In the genomic region with DNA sequence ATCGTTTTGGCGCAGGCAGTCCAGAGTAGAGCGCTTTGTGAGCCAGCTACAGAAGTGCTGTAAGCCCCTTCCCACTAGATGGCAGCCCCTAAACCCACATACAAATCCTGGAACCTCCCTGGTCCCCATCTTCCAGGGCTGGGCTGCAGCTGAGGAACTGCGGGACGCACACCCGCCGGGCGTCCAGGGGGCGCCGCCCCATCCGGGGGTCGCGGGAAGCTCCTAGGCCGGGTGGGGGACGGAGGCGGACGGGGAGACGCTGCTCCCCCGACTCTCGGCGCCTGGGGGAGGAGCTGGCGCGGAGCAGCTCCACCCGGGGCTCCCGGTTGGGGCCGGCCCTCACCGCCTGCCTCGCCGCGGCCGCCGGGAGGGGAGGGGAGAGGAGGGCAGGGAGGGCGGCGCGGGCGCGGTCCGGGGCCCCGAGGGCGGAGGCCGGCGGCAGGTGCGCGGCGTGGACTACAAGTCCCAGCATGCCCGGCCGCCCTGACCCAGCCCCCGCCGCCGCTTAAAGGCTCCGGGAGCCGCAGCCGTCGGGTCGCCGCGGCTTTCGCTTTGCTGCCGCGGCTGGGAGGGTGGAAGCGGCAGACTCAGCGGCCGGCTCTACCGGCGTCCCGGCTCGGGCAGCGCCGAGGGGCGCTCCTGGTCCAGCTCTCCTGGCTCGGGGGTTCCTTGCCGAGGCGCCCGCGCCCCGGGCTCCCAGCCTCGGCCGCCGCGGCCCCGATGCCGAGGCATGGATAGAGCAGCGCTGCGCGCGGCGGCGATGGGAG, we compare ENCODE assay signal across 8 cellular contexts. TPM values are rescaled to one million over a fixed set of nuclear protein-coding genes. Genes with fewer than 3 reads are reported as not detected.
A peak's percentile ranks its signal among the peaks of the same experiment; 100 is the strongest.
DNase-seq lines count a peak whose midpoint lies in the region; ATAC-seq lines count a peak whose summit lies in the region.

Gene KSR1 (plus strand): TSS at position 535 of the 767 bp plus-strand sequence. CDS start 196 bp downstream, at position 731.

- ATAC-seq in GM19324 (IDR thresholded peaks at IDR 0.05; ENCODE audit: low FRiP score, unreplicated experiment) (peak; percentile 89), HG03520 (IDR thresholded peaks at IDR 0.05; ENCODE audit: unreplicated experiment) (peak; percentile 84)

- peak within 1 kb of the TSS; percentile 76 for H3K9ac ChIP-seq in NT2/D1 (ENCODE audit: insufficient read length, low read depth)

- H3K9me3 ChIP-seq in NT2/D1 (ENCODE audit: insufficient read depth, low read length) (no peaks in the 10 kb centered on the region), mononuclear cell (ENCODE audit: low read depth, low read length) (no peaks in the 10 kb centered on the region)

- DNase-seq in C1 segment of cervical spinal cord (lab: John Stamatoyannopoulos, UW) (peak in 12 of 14 donors; percentile 39 to 84 (median 71)), NT2/D1 (ENCODE audit: low read depth, low spot score) (peak; percentile 72), epidermal melanocyte (ENCODE audit: insufficient read length, low spot score) (peak; percentile 62)
- DNase-seq in activated CD8-positive, alpha-beta memory T cell treated with anti-CD3 and anti-CD28 coated beads, Interleukin-2, amount 50 U/mL, for 4 hours, result peak; percentile 83
- peak; percentile 73 to 84 for DNase-seq in stimulated activated CD8-positive, alpha-beta memory T cell treated with anti-CD3 and anti-CD28 coated beads, Interleukin-2, amount 100 ng/mL, for 48 hours (ENCODE audit: low read depth in 2 of 2)

- peaks cover 14% of the 10 kb centered on the region for H3K4me1 ChIP-seq in NT2/D1 (ENCODE audit: insufficient read depth, insufficient read length)
- peaks cover 23% of the 10 kb centered on the region for H3K4me1 ChIP-seq in mononuclear cell (ENCODE audit: insufficient read depth, low read length)

- peak within 1 kb of the TSS; percentile 70 for H3K4me3 ChIP-seq in NT2/D1 (ENCODE audit: insufficient read length, low read depth)
- H3K4me3 ChIP-seq in mononuclear cell (ENCODE audit: low read length), result peak within 1 kb of the TSS; percentile 76

- H3K27me3 ChIP-seq in NT2/D1 (ENCODE audit: insufficient read depth, insufficient read length), result peaks cover 25% of the 10 kb centered on the region
- H3K27me3 ChIP-seq in mononuclear cell (ENCODE audit: insufficient read depth, low read length), result no peaks in the 10 kb centered on the region

- H3K36me3 ChIP-seq in NT2/D1 (ENCODE audit: insufficient read depth, insufficient read length, low read length), result peaks cover 12% of the 10 kb centered on the region

RNA-seq across cellular contexts. Expression of gene KSR1, which starts in this region (rescaled TPM):
- total RNA-seq in mononuclear cell, result 23.5 TPM

Comparison
In these comparisons a context has a peak if more than half of its experiments do, and no peak if none do; other contexts are left out.
1. Peak in every context shown above with its lines: DNase-seq, ATAC-seq and H3K4me3 ChIP-seq.